17 cellular contexts compared by ENCODE assay signal in genomic region chr7:74412603-74413002, GRCh38. TPM values are rescaled to one million over a fixed set of nuclear protein-coding genes. Genes with fewer than 3 reads are reported as not detected.
DNase-seq lines count a peak whose midpoint lies in the region; ATAC-seq, FAIRE-seq and TF ChIP-seq lines count a peak whose summit lies in the region.
"Had no signal": no experiment of that assay in that cellular context is flagged by ENCODE, and none has a peak within 500 bp of the region (broad histone marks: within the 10 kb centered on the region; RNA-seq: fewer than 3 reads in every experiment).

No MANE protein-coding gene starts in this region.

- CTCF ChIA-PET in activated CD8-positive, alpha-beta memory T cell treated with anti-CD3 and anti-CD28 coated beads, Interleukin-2, amount 10 ng/mL, durations not matched to agents 7 days and 5 days (lab: Charles Lee): interaction anchor here (0.7 to 4.7 kb wide), 4 partner anchors 8 to 390 kb away, joined by 3 to 30 read pairs (median 6); no protein-coding TSS in a partner anchor

- no peak for FAIRE-seq in bronchial epithelial cell (lab: Jason Lieb, UNC)

- no peak overlapping the region for H3K27ac ChIP-seq in coronary artery
- H3K27ac ChIP-seq: KMS-11 had no signal

- no peak overlapping the region for H3K4me3 ChIP-seq in bronchial epithelial cell (ENCODE audit: low read depth, low read length)
- no peak overlapping the region for H3K4me3 ChIP-seq in fibroblast of villous mesenchyme (ENCODE audit: low read depth, low read length)
- no peak overlapping the region for H3K4me3 ChIP-seq in coronary artery

- no peak overlapping the region for H3K27ac Mint-ChIP-seq in activated CD8-positive, alpha-beta memory T cell treated with anti-CD3 and anti-CD28 coated beads, Interleukin-2, amount 10 ng/mL, durations not matched to agents 7 days and 5 days
- H3K27ac Mint-ChIP-seq: CD4-positive, CD25-positive, alpha-beta regulatory T cell had no signal

- no peaks in the 10 kb centered on the region for H3K36me3 ChIP-seq in bronchial epithelial cell (ENCODE audit: control insufficient read depth, insufficient read depth, low read length)

- no peaks in the 10 kb centered on the region for H3K27me3 Mint-ChIP-seq in activated CD8-positive, alpha-beta memory T cell treated with anti-CD3 and anti-CD28 coated beads, Interleukin-2, amount 10 ng/mL, durations not matched to agents 7 days and 5 days

- H3K4me3 Mint-ChIP-seq in activated CD8-positive, alpha-beta memory T cell treated with anti-CD3 and anti-CD28 coated beads, Interleukin-2, amount 10 ng/mL, durations not matched to agents 7 days and 5 days: no peak overlapping the region
- H3K4me3 Mint-ChIP-seq: CD4-positive, CD25-positive, alpha-beta regulatory T cell had no signal

- no peaks in the 10 kb centered on the region for H3K27me3 ChIP-seq in bronchial epithelial cell (ENCODE audit: control insufficient read depth, insufficient read depth, low read length)

- H3K36me3 Mint-ChIP-seq in activated CD8-positive, alpha-beta memory T cell treated with anti-CD3 and anti-CD28 coated beads, Interleukin-2, amount 10 ng/mL, durations not matched to agents 7 days and 5 days: no peaks in the 10 kb centered on the region
- H3K36me3 Mint-ChIP-seq: CD4-positive, CD25-positive, alpha-beta regulatory T cell had no signal

- no peaks in the 10 kb centered on the region for H3K4me1 Mint-ChIP-seq in activated CD8-positive, alpha-beta memory T cell treated with anti-CD3 and anti-CD28 coated beads, Interleukin-2, amount 10 ng/mL, durations not matched to agents 7 days and 5 days
- H3K4me1 Mint-ChIP-seq: CD4-positive, CD25-positive, alpha-beta regulatory T cell had no signal

- no peak for ATAC-seq in activated CD8-positive, alpha-beta memory T cell treated with anti-CD3 and anti-CD28 coated beads, Interleukin-2, amount 10 ng/mL, durations not matched to agents 7 days and 5 days

- DNase-seq in EH (ENCODE audit: low read depth) (peak; percentile 35), M059J (ENCODE audit: low read depth) (peak; percentile 44), bronchial epithelial cell (ENCODE audit: low read depth) (peak; percentile 17), fibroblast of villous mesenchyme (ENCODE audit: low read depth) (peak; percentile 30), NCI-H1417 treated with DMSO at 0.1 percent for 48 hours (lab: John Stamatoyannopoulos, UW) (no peak), DMS79 (lab: John Stamatoyannopoulos, UW) (no peak), coronary artery (ENCODE audit: low spot score) (no peak)
- no peak for DNase-seq in activated CD8-positive, alpha-beta memory T cell treated with anti-CD3 and anti-CD28 coated beads, Interleukin-2, amount 10 ng/mL, durations not matched to agents 7 days and 5 days
- DNase-seq: AML-193; CD4-positive, CD25-positive, alpha-beta regulatory T cell; DMS53; GOT3; NCI-H1436 treated with DMSO at 0.1 percent for 48 hours; NCI-H2081; NCI-H526; NK-92 treated with Interleukin-12 subunit alpha and Interleukin-12 subunit beta, amount 100 ng/mL, for 24 hours had no signal

- H3K9me3 Mint-ChIP-seq in activated CD8-positive, alpha-beta memory T cell treated with anti-CD3 and anti-CD28 coated beads, Interleukin-2, amount 10 ng/mL, durations not matched to agents 7 days and 5 days (ENCODE audit: low read depth): no peaks in the 10 kb centered on the region
- H3K9me3 Mint-ChIP-seq: CD4-positive, CD25-positive, alpha-beta regulatory T cell had no signal

- TF ChIP-seq CTCF in bronchial epithelial cell (IDR thresholded peaks at IDR 0.05; ENCODE audit: insufficient read depth, low read length, severe bottlenecking) (no peak), fibroblast of villous mesenchyme (IDR thresholded peaks at IDR 0.05; ENCODE audit: insufficient read depth, low read depth, low read length) (no peak), coronary artery (IDR thresholded peaks at IDR 0.05) (no peak)

RNA-seq across cellular contexts. Expression of gene GTF2IRD1, which starts 41.1 kb away (rescaled TPM):
- 7.3 and 16.9 TPM in 2 replicates for total RNA-seq in M059J (2014; rRNA removed; shearing (Covaris generic))
- total RNA-seq in bronchial epithelial cell (18.2 and 23.7 TPM in 2 replicates), fibroblast of villous mesenchyme (13.4 and 17.1 TPM in 2 replicates)
- under 1 TPM; 0.20 to 0.66 TPM for total RNA-seq in activated CD8-positive, alpha-beta memory T cell treated with anti-CD3 and anti-CD28 coated beads, Interleukin-2, amount 10 ng/mL, durations not matched to agents 7 days and 5 days

Comparison
In these comparisons a context has a peak if more than half of its experiments do, and no peak if none do; other contexts are left out.
1. DNase-seq: peak in EH (single experiment), M059J (single experiment), bronchial epithelial cell (single experiment) and fibroblast of villous mesenchyme (single experiment); none in NCI-H1417 treated with DMSO at 0.1 percent for 48 hours (single experiment), DMS79 (single experiment), coronary artery (single experiment) and activated CD8-positive, alpha-beta memory T cell treated with anti-CD3 and anti-CD28 coated beads, Interleukin-2, amount 10 ng/mL, durations not matched to agents 7 days and 5 days (single experiment).